36 cellular contexts compared by ENCODE assay signal in genomic region chr3:188128905-188129304, GRCh38.
"Had no signal": no experiment of that assay in that cellular context is flagged by ENCODE, and none has a peak within 500 bp of the region (broad histone marks: within the 10 kb centered on the region; RNA-seq: fewer than 3 reads in every experiment).

No MANE protein-coding gene starts in this region.

- H3K36me3 ChIP-seq: adrenal gland, brain microvascular endothelial cell, MG63, SJSA1 had no signal

- H3K4me2 ChIP-seq: KMS-11, SK-N-SH had no signal

- ATAC-seq: activated naive CD4-positive, alpha-beta T cell treated with anti-CD3 and anti-CD28 coated beads, Interleukin-2, amount 50 U/mL, for 72 hours; activated T-cell treated with anti-CD3 and anti-CD28 coated beads, Interleukin-2, amount 50 U/mL, for 4 hours had no signal

- H3K9me3 ChIP-seq: adrenal gland, MG63, SJSA1, SK-N-SH had no signal

- H3K4me3 ChIP-seq: adrenal gland, MG63, SJSA1 had no signal

- H3K4me1 ChIP-seq: adrenal gland had no signal

- H3K9ac ChIP-seq: KMS-11, SK-N-SH had no signal

- H3K27ac ChIP-seq: adrenal gland, brain microvascular endothelial cell, KMS-11, SJSA1, VCaP had no signal

- DNase-seq: activated B cell treated with CpG ODN at 0.5 μM for 24 hours; activated CD4-positive, alpha-beta memory T cell treated with anti-CD3 and anti-CD28 coated beads for 36 hours; activated CD4-positive, alpha-beta T cell treated with anti-CD3 and anti-CD28 coated beads for 4 hours; activated CD4-positive, alpha-beta T cell treated with anti-CD3 and anti-CD28 coated beads, Interleukin-2, amount 50 U/mL, for 1 hour; activated CD4-positive, CD25-positive, alpha-beta regulatory T cell treated with anti-CD3 and anti-CD28 coated beads, Interleukin-2, amount 50 U/mL, for 72 hours; activated CD8-positive, alpha-beta memory T cell treated with anti-CD3 and anti-CD28 coated beads, Interleukin-2, amount 50 U/mL, for 4 hours; activated gamma-delta T cell treated with Interleukin-2 at 50 U/mL for 16 hours; activated naive CD4-positive, alpha-beta T cell treated with anti-CD3 and anti-CD28 coated beads for 36 hours; activated T-cell treated with anti-CD3 and anti-CD28 coated beads for 4 hours; activated T-cell treated with anti-CD3 and anti-CD28 coated beads, Interleukin-2, amount 50 U/mL, for 4 hours; adrenal gland; anterior cingulate cortex; brain microvascular endothelial cell; central memory CD4-positive, alpha-beta T cell; NCI-H1048; NCI-H1105 treated with DMSO at 0.1 percent for 48 hours; NCI-H1436; NCI-H1694; NCI-H2029; NCI-H345; NCI-H510A; NCI-H526; NCI-H748 treated with DMSO at 0.1 percent for 48 hours; NK-92 treated with Interleukin-12 subunit alpha and Interleukin-12 subunit beta, amount 100 ng/mL, for 24 hours; OCI-M1; SHP77 treated with DMSO at 0.1 percent for 48 hours; SK-N-SH; SW 1271; T-helper 1 cell; T-helper 2 cell; T-helper 9 cell had no signal

- H3K9me2 ChIP-seq: SK-N-SH had no signal

- H3K27me3 ChIP-seq: adrenal gland, brain microvascular endothelial cell, MG63, SJSA1 had no signal
